1 cellular context compared by ENCODE assay signal in genomic region chr13:21100994-21101757, GRCh38.
TF ChIP-seq lines count a peak whose summit lies in the region.

No MANE protein-coding gene starts in this region.

TF ChIP-seq in HepG2, 621 proteins besides CTCF, POLR2A, EP300 and RAD21 (continued from another document and continues in another):
- TF ChIP-seq RFXANK (CRISPR knock-in tag; IDR thresholded peaks at IDR 0.05), result peak; percentile 64; the same call in 1 of the 2 replicates
- 0 out of 2 replicates have a peak, but pooled peaks have one; percentile 28 for TF ChIP-seq POGK (CRISPR knock-in tag; conservative IDR thresholded peaks at IDR 0.05)
- TF ChIP-seq, protein P1, sequence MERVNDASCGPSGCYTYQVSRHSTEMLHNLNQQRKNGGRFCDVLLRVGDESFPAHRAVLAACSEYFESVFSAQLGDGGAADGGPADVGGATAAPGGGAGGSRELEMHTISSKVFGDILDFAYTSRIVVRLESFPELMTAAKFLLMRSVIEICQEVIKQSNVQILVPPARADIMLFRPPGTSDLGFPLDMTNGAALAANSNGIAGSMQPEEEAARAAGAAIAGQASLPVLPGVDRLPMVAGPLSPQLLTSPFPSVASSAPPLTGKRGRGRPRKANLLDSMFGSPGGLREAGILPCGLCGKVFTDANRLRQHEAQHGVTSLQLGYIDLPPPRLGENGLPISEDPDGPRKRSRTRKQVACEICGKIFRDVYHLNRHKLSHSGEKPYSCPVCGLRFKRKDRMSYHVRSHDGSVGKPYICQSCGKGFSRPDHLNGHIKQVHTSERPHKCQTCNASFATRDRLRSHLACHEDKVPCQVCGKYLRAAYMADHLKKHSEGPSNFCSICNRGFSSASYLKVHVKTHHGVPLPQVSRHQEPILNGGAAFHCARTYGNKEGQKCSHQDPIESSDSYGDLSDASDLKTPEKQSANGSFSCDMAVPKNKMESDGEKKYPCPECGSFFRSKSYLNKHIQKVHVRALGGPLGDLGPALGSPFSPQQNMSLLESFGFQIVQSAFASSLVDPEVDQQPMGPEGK (CRISPR knock-in tag; IDR thresholded peaks at IDR 0.05), result peak; percentile 96
- no peak for TF ChIP-seq SMAD3 (CRISPR knock-in tag; IDR thresholded peaks at IDR 0.05)
- TF ChIP-seq ZNF121 (CRISPR knock-in tag; IDR thresholded peaks at IDR 0.05), result peak; percentile 97
- TF ChIP-seq, protein P2, sequence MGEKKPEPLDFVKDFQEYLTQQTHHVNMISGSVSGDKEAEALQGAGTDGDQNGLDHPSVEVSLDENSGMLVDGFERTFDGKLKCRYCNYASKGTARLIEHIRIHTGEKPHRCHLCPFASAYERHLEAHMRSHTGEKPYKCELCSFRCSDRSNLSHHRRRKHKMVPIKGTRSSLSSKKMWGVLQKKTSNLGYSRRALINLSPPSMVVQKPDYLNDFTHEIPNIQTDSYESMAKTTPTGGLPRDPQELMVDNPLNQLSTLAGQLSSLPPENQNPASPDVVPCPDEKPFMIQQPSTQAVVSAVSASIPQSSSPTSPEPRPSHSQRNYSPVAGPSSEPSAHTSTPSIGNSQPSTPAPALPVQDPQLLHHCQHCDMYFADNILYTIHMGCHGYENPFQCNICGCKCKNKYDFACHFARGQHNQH (CRISPR knock-in tag; IDR thresholded peaks at IDR 0.05), result peak; percentile 63
- TF ChIP-seq SMAD9 (CRISPR knock-in tag; IDR thresholded peaks at IDR 0.05), result no peak
- no peak for TF ChIP-seq FOXA1 (IDR thresholded peaks at IDR 0.05)
- peak; percentile 53; the same call in 1 of the 2 replicates for TF ChIP-seq FOXA1 (CRISPR knock-in tag; IDR thresholded peaks at IDR 0.05)
- peak; percentile 40; the same call in 1 of the 2 replicates for TF ChIP-seq MYC (CRISPR knock-in tag; IDR thresholded peaks at IDR 0.05; ENCODE audit: borderline replicate concordance)
- TF ChIP-seq ZNF574 (CRISPR knock-in tag; IDR thresholded peaks at IDR 0.05), result peak; percentile 51; the same call in 1 of the 2 replicates
- peak; percentile 77; the same call in 1 of the 2 replicates for TF ChIP-seq ZNF788 (CRISPR knock-in tag; IDR thresholded peaks at IDR 0.05; ENCODE audit: borderline replicate concordance)
- TF ChIP-seq RCOR2 (CRISPR knock-in tag; IDR thresholded peaks at IDR 0.05), result peak; percentile 51; the same call in 1 of the 2 replicates
- peak; percentile 81 for TF ChIP-seq RARA (CRISPR knock-in tag; IDR thresholded peaks at IDR 0.05)
- TF ChIP-seq NCOR1 (IDR thresholded peaks at IDR 0.05; ENCODE audit: borderline replicate concordance, low read length), result peak; percentile 58; the same call in 1 of the 2 replicates
- peak; percentile 64 for TF ChIP-seq TBX2 (CRISPR knock-in tag; IDR thresholded peaks at IDR 0.05; ENCODE audit: borderline replicate concordance)
- TF ChIP-seq IRX3 (CRISPR knock-in tag; IDR thresholded peaks at IDR 0.05; ENCODE audit: borderline replicate concordance, low read depth), result no peak
- TF ChIP-seq FOXO1 (CRISPR knock-in tag; IDR thresholded peaks at IDR 0.05), result peak; percentile 73
- TF ChIP-seq SKI (IDR thresholded peaks at IDR 0.05; ENCODE audit: partially characterized antibody), result peak; percentile 67
- TF ChIP-seq ZNF362 (CRISPR knock-in tag; IDR thresholded peaks at IDR 0.05; ENCODE audit: borderline replicate concordance), result peak; percentile 97
- TF ChIP-seq, protein P3, sequence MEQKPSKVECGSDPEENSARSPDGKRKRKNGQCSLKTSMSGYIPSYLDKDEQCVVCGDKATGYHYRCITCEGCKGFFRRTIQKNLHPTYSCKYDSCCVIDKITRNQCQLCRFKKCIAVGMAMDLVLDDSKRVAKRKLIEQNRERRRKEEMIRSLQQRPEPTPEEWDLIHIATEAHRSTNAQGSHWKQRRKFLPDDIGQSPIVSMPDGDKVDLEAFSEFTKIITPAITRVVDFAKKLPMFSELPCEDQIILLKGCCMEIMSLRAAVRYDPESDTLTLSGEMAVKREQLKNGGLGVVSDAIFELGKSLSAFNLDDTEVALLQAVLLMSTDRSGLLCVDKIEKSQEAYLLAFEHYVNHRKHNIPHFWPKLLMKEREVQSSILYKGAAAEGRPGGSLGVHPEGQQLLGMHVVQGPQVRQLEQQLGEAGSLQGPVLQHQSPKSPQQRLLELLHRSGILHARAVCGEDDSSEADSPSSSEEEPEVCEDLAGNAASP (CRISPR knock-in tag; IDR thresholded peaks at IDR 0.05; ENCODE audit: borderline replicate concordance), result peak; percentile 15; the same call in 1 of the 2 replicates
- 0 out of 2 replicates have a peak, but pooled peaks have one; percentile 29 for TF ChIP-seq HDAC1 (CRISPR knock-in tag; IDR thresholded peaks at IDR 0.05)
- peak; percentile 65; the same call in 1 of the 2 replicates for TF ChIP-seq TCF7L2 (IDR thresholded peaks at IDR 0.05; ENCODE audit: low read depth, low read length)
- TF ChIP-seq NCOA5 (CRISPR knock-in tag; IDR thresholded peaks at IDR 0.05), result no peak
- TF ChIP-seq ETV5 (CRISPR knock-in tag; IDR thresholded peaks at IDR 0.05; ENCODE audit: borderline replicate concordance), result peak; percentile 66; the same call in 1 of the 2 replicates
- TF ChIP-seq PRDM10 (CRISPR knock-in tag; IDR thresholded peaks at IDR 0.05; ENCODE audit: low read depth), result peak; percentile 83
- peak; percentile 77; the same call in 1 of the 2 replicates for TF ChIP-seq SOX5 (CRISPR knock-in tag; IDR thresholded peaks at IDR 0.05; ENCODE audit: borderline replicate concordance)
- TF ChIP-seq PHF21A (CRISPR knock-in tag; IDR thresholded peaks at IDR 0.05), result peak; percentile 67
- peak; percentile 81 for TF ChIP-seq ELF3 (CRISPR knock-in tag; IDR thresholded peaks at IDR 0.05)
- TF ChIP-seq, protein P4, sequence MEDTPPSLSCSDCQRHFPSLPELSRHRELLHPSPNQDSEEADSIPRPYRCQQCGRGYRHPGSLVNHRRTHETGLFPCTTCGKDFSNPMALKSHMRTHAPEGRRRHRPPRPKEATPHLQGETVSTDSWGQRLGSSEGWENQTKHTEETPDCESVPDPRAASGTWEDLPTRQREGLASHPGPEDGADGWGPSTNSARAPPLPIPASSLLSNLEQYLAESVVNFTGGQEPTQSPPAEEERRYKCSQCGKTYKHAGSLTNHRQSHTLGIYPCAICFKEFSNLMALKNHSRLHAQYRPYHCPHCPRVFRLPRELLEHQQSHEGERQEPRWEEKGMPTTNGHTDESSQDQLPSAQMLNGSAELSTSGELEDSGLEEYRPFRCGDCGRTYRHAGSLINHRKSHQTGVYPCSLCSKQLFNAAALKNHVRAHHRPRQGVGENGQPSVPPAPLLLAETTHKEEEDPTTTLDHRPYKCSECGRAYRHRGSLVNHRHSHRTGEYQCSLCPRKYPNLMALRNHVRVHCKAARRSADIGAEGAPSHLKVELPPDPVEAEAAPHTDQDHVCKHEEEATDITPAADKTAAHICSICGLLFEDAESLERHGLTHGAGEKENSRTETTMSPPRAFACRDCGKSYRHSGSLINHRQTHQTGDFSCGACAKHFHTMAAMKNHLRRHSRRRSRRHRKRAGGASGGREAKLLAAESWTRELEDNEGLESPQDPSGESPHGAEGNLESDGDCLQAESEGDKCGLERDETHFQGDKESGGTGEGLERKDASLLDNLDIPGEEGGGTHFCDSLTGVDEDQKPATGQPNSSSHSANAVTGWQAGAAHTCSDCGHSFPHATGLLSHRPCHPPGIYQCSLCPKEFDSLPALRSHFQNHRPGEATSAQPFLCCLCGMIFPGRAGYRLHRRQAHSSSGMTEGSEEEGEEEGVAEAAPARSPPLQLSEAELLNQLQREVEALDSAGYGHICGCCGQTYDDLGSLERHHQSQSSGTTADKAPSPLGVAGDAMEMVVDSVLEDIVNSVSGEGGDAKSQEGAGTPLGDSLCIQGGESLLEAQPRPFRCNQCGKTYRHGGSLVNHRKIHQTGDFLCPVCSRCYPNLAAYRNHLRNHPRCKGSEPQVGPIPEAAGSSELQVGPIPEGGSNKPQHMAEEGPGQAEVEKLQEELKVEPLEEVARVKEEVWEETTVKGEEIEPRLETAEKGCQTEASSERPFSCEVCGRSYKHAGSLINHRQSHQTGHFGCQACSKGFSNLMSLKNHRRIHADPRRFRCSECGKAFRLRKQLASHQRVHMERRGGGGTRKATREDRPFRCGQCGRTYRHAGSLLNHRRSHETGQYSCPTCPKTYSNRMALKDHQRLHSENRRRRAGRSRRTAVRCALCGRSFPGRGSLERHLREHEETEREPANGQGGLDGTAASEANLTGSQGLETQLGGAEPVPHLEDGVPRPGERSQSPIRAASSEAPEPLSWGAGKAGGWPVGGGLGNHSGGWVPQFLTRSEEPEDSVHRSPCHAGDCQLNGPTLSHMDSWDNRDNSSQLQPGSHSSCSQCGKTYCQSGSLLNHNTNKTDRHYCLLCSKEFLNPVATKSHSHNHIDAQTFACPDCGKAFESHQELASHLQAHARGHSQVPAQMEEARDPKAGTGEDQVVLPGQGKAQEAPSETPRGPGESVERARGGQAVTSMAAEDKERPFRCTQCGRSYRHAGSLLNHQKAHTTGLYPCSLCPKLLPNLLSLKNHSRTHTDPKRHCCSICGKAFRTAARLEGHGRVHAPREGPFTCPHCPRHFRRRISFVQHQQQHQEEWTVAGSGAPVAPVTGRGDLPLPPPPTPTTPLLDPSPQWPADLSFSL (CRISPR knock-in tag; IDR thresholded peaks at IDR 0.05), result no peak
- TF ChIP-seq FOXK1 (CRISPR knock-in tag; IDR thresholded peaks at IDR 0.05; ENCODE audit: borderline replicate concordance, low read depth), result 0 out of 2 replicates have a peak, but pooled peaks have one; percentile 32
- TF ChIP-seq CREB1 (IDR thresholded peaks at IDR 0.05), result no peak
- peak; percentile 50; the same call in 1 of the 2 replicates for TF ChIP-seq CREB1 (CRISPR knock-in tag; IDR thresholded peaks at IDR 0.05)
- no peak for TF ChIP-seq MXD1 (CRISPR knock-in tag; IDR thresholded peaks at IDR 0.05)
- peak; percentile 65 for TF ChIP-seq SOX13 (IDR thresholded peaks at IDR 0.05)
- TF ChIP-seq SOX13 (CRISPR knock-in tag; conservative IDR thresholded peaks at IDR 0.05 in 1 of 2, IDR thresholded peaks at IDR 0.05 in 1 of 2), result peak in 1 of 2 experiments; percentile 89; a peak in 2 of 4 replicates
- peak; percentile 57; the same call in 1 of the 2 replicates for TF ChIP-seq FOXA3 (CRISPR knock-in tag; IDR thresholded peaks at IDR 0.05)
- TF ChIP-seq ZNF619 (CRISPR knock-in tag; IDR thresholded peaks at IDR 0.05), result no peak
